ENCODE assay signal across 15 cellular contexts in genomic region chr3:53680026-53680425, GRCh38.
DNase-seq lines count a peak whose midpoint lies in the region; ATAC-seq and TF ChIP-seq lines count a peak whose summit lies in the region.
"Had no signal": no experiment of that assay in that cellular context is flagged by ENCODE, and none has a peak within 500 bp of the region (broad histone marks: within the 10 kb centered on the region; RNA-seq: fewer than 3 reads in every experiment).

No MANE protein-coding gene starts in this region.

- DNase-seq in DMS 273 (lab: John Stamatoyannopoulos, UW; ENCODE audit: unreplicated experiment), result peak; percentile 72
- DNase-seq in DMS 273 treated with DMSO at 0.1 percent for 48 hours (lab: John Stamatoyannopoulos, UW), result no peak
- DNase-seq in SK-N-DZ (ENCODE audit: low spot score), result peak; percentile 45
- peak; percentile 66 to 89 (median 87) for DNase-seq in right cardiac atrium
- peak; percentile 23 for DNase-seq in prostate gland (ENCODE audit: low spot score)
- DNase-seq in EL, result no peak
- no peak for DNase-seq in progenitor cell of endocrine pancreas (ENCODE audit: low spot score, unreplicated experiment)
- DNase-seq: activated T-cell treated with anti-CD3 and anti-CD28 coated beads, Interleukin-2, amount 50 U/mL, for 1 hour; CD4-positive, alpha-beta T cell; kidney glomerular epithelial cell; NCI-H1436 treated with DMSO at 0.1 percent for 48 hours; T-helper 1 cell; transverse colon had no signal

- H3K27ac ChIP-seq in right cardiac atrium (ENCODE audit: low read length), result peak overlapping the region; percentile 48
- H3K27ac ChIP-seq in prostate gland, result no peak overlapping the region
- H3K27ac ChIP-seq: 22Rv1, transverse colon had no signal

- peak; percentile 22 to 28 for ATAC-seq in right cardiac atrium
- ATAC-seq in HG03457 (IDR thresholded peaks at IDR 0.05; ENCODE audit: unreplicated experiment), result no peak

- no peak overlapping the region for H3K4me3 Mint-ChIP-seq in progenitor cell of endocrine pancreas (ENCODE audit: low read depth)
- H3K4me3 Mint-ChIP-seq: CD4-positive, alpha-beta T cell had no signal

- H3K4me1 ChIP-seq in right cardiac atrium (ENCODE audit: control insufficient read depth, insufficient read depth, low read length) (peaks cover 8% of the 10 kb centered on the region), prostate gland (replicated peaks) (no peaks in the 10 kb centered on the region)

- H3K9me3 Mint-ChIP-seq in progenitor cell of endocrine pancreas (ENCODE audit: low read depth), result no peaks in the 10 kb centered on the region
- H3K9me3 Mint-ChIP-seq: CD4-positive, alpha-beta T cell had no signal

- intact Hi-C loops in right cardiac atrium (cut with DNase I), result no loop called here
- intact Hi-C loops in prostate gland (cut with DNase I), result no loop called here

- TF ChIP-seq CTCF in prostate gland (IDR thresholded peaks at IDR 0.05) (no peak), progenitor cell of endocrine pancreas (IDR thresholded peaks at IDR 0.05; ENCODE audit: unreplicated experiment) (no peak)

- H3K27ac Mint-ChIP-seq in progenitor cell of endocrine pancreas, result no peak overlapping the region
- H3K27ac Mint-ChIP-seq: CD4-positive, alpha-beta T cell had no signal

- H3K4me3 ChIP-seq in right cardiac atrium (ENCODE audit: low read length) (no peak overlapping the region), prostate gland (no peak overlapping the region)
- H3K4me3 ChIP-seq: transverse colon had no signal

- 15% methylated on average over 6 of the region's 6 CpGs for WGBS in right cardiac atrium
- WGBS in prostate gland, result 34% methylated on average over 6 of the region's 6 CpGs

- no peaks in the 10 kb centered on the region for H3K36me3 Mint-ChIP-seq in progenitor cell of endocrine pancreas (ENCODE audit: insufficient read depth)

- no peaks in the 10 kb centered on the region for H3K27me3 ChIP-seq in right cardiac atrium (ENCODE audit: control insufficient read depth, insufficient read depth)
- no peaks in the 10 kb centered on the region for H3K27me3 ChIP-seq in prostate gland (replicated peaks; ENCODE audit: insufficient read depth)

- H3K9me3 ChIP-seq in right cardiac atrium (ENCODE audit: control insufficient read depth, low read length) (no peaks in the 10 kb centered on the region), prostate gland (no peaks in the 10 kb centered on the region)
- H3K9me3 ChIP-seq: transverse colon had no signal

- TF ChIP-seq POLR2A in prostate gland (IDR thresholded peaks at IDR 0.05), result no peak

- peaks cover 24% of the 10 kb centered on the region for H3K27me3 Mint-ChIP-seq in progenitor cell of endocrine pancreas

- no peaks in the 10 kb centered on the region for H3K4me1 Mint-ChIP-seq in progenitor cell of endocrine pancreas (ENCODE audit: low read depth)

- H3K36me3 ChIP-seq in prostate gland, result no peaks in the 10 kb centered on the region
- H3K36me3 ChIP-seq: transverse colon had no signal

Comparison
In these comparisons a context has a peak if more than half of its experiments do, and no peak if none do; other contexts are left out.
1. DNase-seq: peak in DMS 273 (single experiment), SK-N-DZ (single experiment), right cardiac atrium (3 of 3) and prostate gland (single experiment); none in DMS 273 treated with DMSO at 0.1 percent for 48 hours (single experiment), EL (single experiment) and progenitor cell of endocrine pancreas (single experiment).